ENCODE assay signal across 13 cellular contexts in genomic region chr5:164809831-164810230, GRCh38.
DNase-seq lines count a peak whose midpoint lies in the region; ATAC-seq, FAIRE-seq and TF ChIP-seq lines count a peak whose summit lies in the region.
"Had no signal": no experiment of that assay in that cellular context is flagged by ENCODE, and none has a peak within 500 bp of the region (broad histone marks: within the 10 kb centered on the region; RNA-seq: fewer than 3 reads in every experiment).

No MANE protein-coding gene starts in this region.

- intact Hi-C loops in GM12878 (cut with micrococcal nuclease; ENCODE audit: unreplicated experiment) (no loop called here), breast epithelium (cut with DNase I; ENCODE audit: low total_unique reads) (no loop called here)

- TF ChIP-seq RAD21 in GM12878 (IDR thresholded peaks at IDR 0.05; ENCODE audit: insufficient read depth, low read depth, low read length), result no peak

- no peaks in the 10 kb centered on the region for H3K4me1 ChIP-seq in GM12878 (ENCODE audit: control insufficient read depth, insufficient read depth, low read length)
- H3K4me1 ChIP-seq in breast epithelium, result no peaks in the 10 kb centered on the region
- H3K4me1 ChIP-seq: SJSA1 had no signal

- DNase-seq in GM12878 (ENCODE audit: low read depth, low spot score), result no peak
- no peak for DNase-seq in breast epithelium (ENCODE audit: low spot score in 2 of 2)
- no peak for DNase-seq in GM19238 (ENCODE audit: insufficient read length, low spot score)
- no peak for DNase-seq in SIG-M5 treated with dmso at 0.1 percent for 504 hours (lab: John Stamatoyannopoulos, UW; ENCODE audit: unreplicated experiment)
- DNase-seq in activated CD4-positive, alpha-beta T cell treated with anti-CD3 and anti-CD28 coated beads, Interleukin-2, amount 50 U/mL, for 1 hour, result no peak
- DNase-seq: dorsolateral prefrontal cortex; left ventricle myocardium superior; stimulated activated naive B cell treated with anti-CD40 and anti-IgM and Interleukin-4, amounts not matched to agents 10 μg/mL and 1 μg/mL and 100 μg/mL, for 72 hours had no signal

- in situ Hi-C loops in GM12878 (cut with MboI), result no loop called here

- SMC1A ChIA-PET in GM12878 (lab: Charles Lee; ENCODE audit: uncharacterized antibody, unreplicated experiment), result no interaction called here

- no peak for FAIRE-seq in GM12878 (lab: Jason Lieb, UNC)
- FAIRE-seq: frontal cortex had no signal

- no peak overlapping the region for H3K4me3 ChIP-seq in GM12878
- no peak overlapping the region for H3K4me3 ChIP-seq in breast epithelium
- H3K4me3 ChIP-seq: dorsolateral prefrontal cortex, SJSA1 had no signal

- no peak for TF ChIP-seq EP300 in GM12878 (IDR thresholded peaks at IDR 0.05; ENCODE audit: borderline replicate concordance in 1 of 2, control insufficient read depth in 1 of 2, low read depth in 2 of 2, low read length in 2 of 2)

- no peak overlapping the region for H3K9ac ChIP-seq in GM12878 (ENCODE audit: control insufficient read depth, insufficient read depth, low read length)

- H3K79me2 ChIP-seq in GM12878 (ENCODE audit: control insufficient read depth, insufficient read depth, low read length), result no peaks in the 10 kb centered on the region

- H3K27me3 ChIP-seq in GM12878 (replicated peaks in 1 of 2; ENCODE audit: control insufficient read depth in 2 of 2, insufficient read depth in 2 of 2, low read length in 1 of 2), result no peaks in the 10 kb centered on the region
- H3K27me3 ChIP-seq in breast epithelium, result no peaks in the 10 kb centered on the region
- H3K27me3 ChIP-seq: dorsolateral prefrontal cortex, SJSA1 had no signal

- peak; percentile 89 for ATAC-seq in GM18508 (IDR thresholded peaks at IDR 0.05; ENCODE audit: insufficient read depth, unreplicated experiment)
- peak; percentile 91 for ATAC-seq in GM21423 (IDR thresholded peaks at IDR 0.05; ENCODE audit: unreplicated experiment)
- ATAC-seq in HG03066 (IDR thresholded peaks at IDR 0.05; ENCODE audit: low read depth, unreplicated experiment), result peak; percentile 81
- ATAC-seq in GM12878, result peak; percentile 66
- ATAC-seq: left ventricle myocardium superior; stimulated activated naive B cell treated with anti-CD40 and anti-IgM and Interleukin-4, amounts not matched to agents 10 μg/mL and 1 μg/mL and 100 μg/mL, for 72 hours had no signal

- RAD21 ChIA-PET in GM12878 (lab: Charles Lee; ENCODE audit: unreplicated experiment), result no interaction called here

- H3K36me3 ChIP-seq in GM12878 (ENCODE audit: control insufficient read depth in 2 of 2, insufficient read depth in 2 of 2, low read length in 1 of 2) (no peaks in the 10 kb centered on the region), breast epithelium (no peaks in the 10 kb centered on the region)
- H3K36me3 ChIP-seq: SJSA1 had no signal

- H3K27ac ChIP-seq in GM12878 (ENCODE audit: control insufficient read depth, insufficient read depth) (no peak overlapping the region), breast epithelium (no peak overlapping the region)
- H3K27ac ChIP-seq: dorsolateral prefrontal cortex, SJSA1 had no signal

- TF ChIP-seq CTCF in GM12878 (IDR thresholded peaks at IDR 0.05 in 2 of 3, conservative IDR thresholded peaks at IDR 0.05 in 1 of 3; ENCODE audit: control insufficient read depth in 2 of 3, extremely low read depth in 1 of 3, insufficient read depth in 1 of 3, low read depth in 3 of 3, low read length in 3 of 3), result no peak
- no peak for TF ChIP-seq CTCF in breast epithelium (IDR thresholded peaks at IDR 0.05)

- H3K9me3 ChIP-seq in GM12878 (replicated peaks; ENCODE audit: control insufficient read depth, insufficient read depth, low read length) (no peaks in the 10 kb centered on the region), breast epithelium (no peaks in the 10 kb centered on the region)

- no peak overlapping the region for H2AFZ ChIP-seq in GM12878 (ENCODE audit: control insufficient read depth, low read depth, low read length)

- no peak for TF ChIP-seq POLR2A in GM12878 (IDR thresholded peaks at IDR 0.05; ENCODE audit: low read depth, low read length)
- TF ChIP-seq POLR2A in breast epithelium (IDR thresholded peaks at IDR 0.05), result no peak

- CTCF ChIA-PET in GM12878 (lab: Yijun Ruan, JAX), result no interaction called here

- H3K4me2 ChIP-seq in GM12878 (ENCODE audit: control insufficient read depth, insufficient read depth), result no peak overlapping the region

- no peaks in the 10 kb centered on the region for H4K20me1 ChIP-seq in GM12878 (ENCODE audit: control insufficient read depth, insufficient read depth)

- POLR2A ChIA-PET in GM12878 (lab: Charles Lee), result interaction anchor here (0.6 kb wide), 1 partner anchor 11 kb away, joined by 3 read pairs; no protein-coding TSS in a partner anchor

- no TSS peak for BruUV-seq in GM12878 (replicated peaks; lab: Mats Ljungman, UMichigan)

TF ChIP-seq in GM12878, 131 proteins besides CTCF, POLR2A, EP300 and RAD21:
- TF ChIP-seq NR2C1 (IDR thresholded peaks at IDR 0.05) (no peak), PAX5 (IDR thresholded peaks at IDR 0.05; ENCODE audit: borderline replicate concordance, low read depth, low read length) (peak; percentile 86), MEF2A (IDR thresholded peaks at IDR 0.05; ENCODE audit: insufficient read depth, low read depth, low read length) (0 out of 2 replicates have a peak, but pooled peaks have one; percentile 45), IKZF1 (conservative IDR thresholded peaks at IDR 0.05) (no peak)
